Comparison of ENCODE assay signal across 22 cellular contexts in the genomic region with DNA sequence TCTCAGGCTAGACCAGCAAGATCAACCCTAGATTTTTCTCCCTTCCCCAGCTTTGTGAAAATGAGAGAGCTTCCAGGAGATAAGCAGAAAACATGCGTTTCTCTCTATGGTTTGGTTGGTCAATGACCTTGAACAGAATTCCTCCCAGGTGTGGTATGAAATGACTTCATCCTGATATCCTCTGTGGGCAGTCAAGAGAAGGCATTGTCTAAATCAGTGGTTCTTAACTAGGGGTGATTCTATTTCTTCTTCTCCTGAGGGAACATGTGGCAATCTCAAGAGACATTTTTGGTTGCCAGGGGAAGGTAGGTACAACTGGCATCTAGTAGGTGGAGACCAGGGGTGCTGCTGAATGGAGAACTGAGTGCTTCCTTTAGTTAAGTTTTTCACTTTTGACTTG. TPM values are rescaled to one million over a fixed set of nuclear protein-coding genes. Genes with fewer than 3 reads are reported as not detected.
"Had no signal": no experiment of that assay in that cellular context is flagged by ENCODE, and none has a peak within 500 bp of the region (broad histone marks: within the 10 kb centered on the region; RNA-seq: fewer than 3 reads in every experiment).

No MANE protein-coding gene starts in this region.

- H3K4me1 ChIP-seq: SJCRH30 had no signal

- DNase-seq: IMR-90, Kasumi-1, KG1, MV-4-11, NCI-H1092 treated with DMSO at 0.1 percent for 48 hours, NCI-H1436, NCI-H187, NCI-H2029, NCI-H2081 treated with DMSO at 0.1 percent for 48 hours, NCI-H2171, NCI-H226, NCI-H446, NCI-H510A, NCI-H524 treated with DMSO at 0.1 percent for 48 hours, NCI-H69, NCI-H774, RPMI8226, SHP77, SJCRH30 had no signal

- H3K27me3 ChIP-seq: SJCRH30 had no signal

- H3K4me3 ChIP-seq: SJCRH30 had no signal

- FAIRE-seq: RCC 7860 had no signal

- H3K9me3 ChIP-seq: SJCRH30 had no signal

- H3K27ac ChIP-seq: HL-60, SJCRH30 had no signal

RNA-seq across cellular contexts. Expression of gene SGK2, which starts 44.3 kb away (rescaled TPM):
- total RNA-seq: M059J had no signal
